ENCODE assay signal across 16 cellular contexts in the genomic region with DNA sequence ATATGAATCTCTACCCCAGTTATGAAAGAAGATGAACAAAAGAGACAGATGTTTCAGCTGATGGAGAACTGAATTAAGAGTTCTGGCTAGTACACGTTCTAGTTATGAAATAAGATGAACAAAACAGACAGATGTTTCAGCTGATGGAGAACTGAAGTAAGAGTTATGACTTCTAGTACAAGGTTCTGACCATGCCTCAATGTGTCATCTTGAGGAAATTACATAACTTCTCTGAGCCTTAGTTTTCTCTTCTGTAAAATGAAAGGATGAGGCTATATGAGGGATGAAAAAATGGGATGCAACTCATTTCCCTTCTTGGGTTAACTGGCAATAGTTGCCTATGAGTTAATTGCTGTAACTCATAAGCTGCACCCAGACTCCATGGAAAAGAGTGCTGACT.
A peak's percentile ranks its signal among the peaks of the same experiment; 100 is the strongest.
DNase-seq lines count a peak whose midpoint lies in the region; ATAC-seq and TF ChIP-seq lines count a peak whose summit lies in the region.
"Had no signal": no experiment of that assay in that cellular context is flagged by ENCODE, and none has a peak within 500 bp of the region (broad histone marks: within the 10 kb centered on the region; RNA-seq: fewer than 3 reads in every experiment).

No MANE protein-coding gene starts in this region.

- no peaks in the 10 kb centered on the region for H4K20me1 ChIP-seq in GM23248 (ENCODE audit: insufficient read depth)

- no peaks in the 10 kb centered on the region for H3K79me2 ChIP-seq in GM23248 (ENCODE audit: insufficient read depth)
- H3K79me2 ChIP-seq: parathyroid adenoma had no signal

- 0 out of 2 replicates have a peak overlapping the region, but pooled peaks have one; percentile 66 for H3K9ac ChIP-seq in GM23248
- H3K9ac ChIP-seq: parathyroid adenoma had no signal

- peaks cover 28% of the 10 kb centered on the region for H3K4me1 ChIP-seq in GM23248 (ENCODE audit: insufficient read depth)
- H3K4me1 ChIP-seq: parathyroid adenoma had no signal

- no peak overlapping the region for H3K4me2 ChIP-seq in GM23248 (ENCODE audit: unreplicated experiment)

- in situ Hi-C loops in GM23248 (cut with MboI): no loop called here

- H3K9me2 ChIP-seq in GM23248 (ENCODE audit: insufficient read depth): no peaks in the 10 kb centered on the region

- H3K36me3 ChIP-seq in GM23248 (ENCODE audit: low read depth): no peaks in the 10 kb centered on the region
- H3K36me3 ChIP-seq: WERI-Rb-1 had no signal

- peak overlapping the region; percentile 76 for H3K27ac ChIP-seq in GM23248
- peak overlapping the region in 15 of 21 experiments; percentile 9 to 83 (median 34) for H3K27ac ChIP-seq in skin epidermis
- H3K27ac ChIP-seq: parathyroid adenoma, WERI-Rb-1 had no signal

- ATAC-seq in T-helper 17 cell: no peak
- ATAC-seq: stimulated activated naive CD8-positive, alpha-beta T cell treated with anti-CD3 and anti-CD28 coated beads, Interleukin-15, Interleukin-2, amounts not matched to agents 100 U/mL and 50 U/mL, for 24 hours had no signal

- H3K9me3 ChIP-seq in GM23248 (ENCODE audit: low read depth) (no peaks in the 10 kb centered on the region), T-helper 17 cell (ENCODE audit: control insufficient read depth, low read length, poor library complexity, severe bottlenecking) (no peaks in the 10 kb centered on the region)

- DNase-seq in GM23248 (no peak), RKO (ENCODE audit: low spot score) (peak; percentile 19), fibroblast of mammary gland (ENCODE audit: low read depth) (peak; percentile 71), hippocampal formation (lab: John Stamatoyannopoulos, UW) (no peak), T-helper 17 cell (no peak), NCI-H748 (lab: John Stamatoyannopoulos, UW; ENCODE audit: unreplicated experiment) (no peak)
- no peak for DNase-seq in activated T-cell treated with anti-CD3 and anti-CD28 coated beads, Interleukin-2, amount 50 U/mL, for 48 hours
- DNase-seq: activated CD8-positive, alpha-beta memory T cell treated with anti-CD3 and anti-CD28 coated beads, Interleukin-2, amount 50 U/mL, for 48 hours; head of caudate nucleus; NCI-H446 treated with DMSO at 0.1 percent for 48 hours; stimulated activated CD4-positive, alpha-beta T cell treated with anti-CD3 and anti-CD28 coated beads, Interleukin-2, amount 100 ng/mL, for 48 hours; stimulated activated naive CD8-positive, alpha-beta T cell treated with anti-CD3 and anti-CD28 coated beads, Interleukin-15, Interleukin-2, amounts not matched to agents 100 U/mL and 50 U/mL, for 24 hours; WERI-Rb-1 had no signal

- TF ChIP-seq CTCF in fibroblast of mammary gland (conservative IDR thresholded peaks at IDR 0.05; ENCODE audit: control insufficient read depth, insufficient read depth, low read depth, low read length): no peak

- no peaks in the 10 kb centered on the region for H3K27me3 Mint-ChIP-seq in T-helper 17 cell
- H3K27me3 Mint-ChIP-seq: CD4-positive, CD25-positive, alpha-beta regulatory T cell had no signal

- H2AFZ ChIP-seq in GM23248: no peak overlapping the region
- H2AFZ ChIP-seq: parathyroid adenoma had no signal

- H3F3A ChIP-seq in GM23248 (ENCODE audit: insufficient read depth): peaks cover 40% of the 10 kb centered on the region

- H3K27me3 ChIP-seq in GM23248 (replicated peaks; ENCODE audit: insufficient read depth): no peaks in the 10 kb centered on the region

- H3K4me3 Mint-ChIP-seq in T-helper 17 cell: no peak overlapping the region
- H3K4me3 Mint-ChIP-seq: CD4-positive, CD25-positive, alpha-beta regulatory T cell had no signal

- H3K27ac Mint-ChIP-seq in T-helper 17 cell: no peak overlapping the region
- H3K27ac Mint-ChIP-seq: CD4-positive, CD25-positive, alpha-beta regulatory T cell had no signal

- H3K4me3 ChIP-seq in GM23248 (no peak overlapping the region), fibroblast of mammary gland (ENCODE audit: control insufficient read depth, low read depth, low read length) (no peak overlapping the region), skin epidermis (no peak overlapping the region)

- no peaks in the 10 kb centered on the region for H3K36me3 Mint-ChIP-seq in T-helper 17 cell (ENCODE audit: low read depth)
- H3K36me3 Mint-ChIP-seq: CD4-positive, CD25-positive, alpha-beta regulatory T cell had no signal

- WGBS in GM23248 (ENCODE audit: low coverage in 1 of 2, low lambda C conversion rate in 2 of 2, missing lambda C conversion rate in 2 of 2), 2 experiments: 59 to 60% methylated on average over 1 of the region's 1 CpG

- H3K4me1 Mint-ChIP-seq in T-helper 17 cell: peaks cover 5% of the 10 kb centered on the region

Comparison
In these comparisons a context has a peak if more than half of its experiments do, and no peak if none do; other contexts are left out.
1. DNase-seq: peak in RKO (single experiment) and fibroblast of mammary gland (single experiment); none in GM23248 (single experiment), activated T-cell treated with anti-CD3 and anti-CD28 coated beads, Interleukin-2, amount 50 U/mL, for 48 hours (0 of 2), hippocampal formation (0 of 2), T-helper 17 cell (0 of 3) and NCI-H748 (single experiment).